In genomic region chr7:121485457-121486243, GRCh38 we compare ENCODE assay signal across 12 cellular contexts.
DNase-seq lines count a peak whose midpoint lies in the region; ATAC-seq and TF ChIP-seq lines count a peak whose summit lies in the region.
"Had no signal": no experiment of that assay in that cellular context is flagged by ENCODE, and none has a peak within 500 bp of the region (broad histone marks: within the 10 kb centered on the region; RNA-seq: fewer than 3 reads in every experiment).

No MANE protein-coding gene starts in this region.

- H3K4me1 Mint-ChIP-seq in GM23338 (peaks cover 28% of the 10 kb centered on the region), MCF 10A (ENCODE audit: insufficient read depth, unreplicated experiment) (peaks cover 19% of the 10 kb centered on the region)
- peaks cover 2 to 4% of the 10 kb centered on the region in 2 donors for H3K4me1 Mint-ChIP-seq in natural killer cell treated with Interleukin-12 subunit alpha and Interleukin-12 subunit beta and Interleukin-15 and Interleukin-18, amount 100 ng/mL, for 72 hours (ENCODE audit: low read depth in 2 of 2)
- H3K4me1 Mint-ChIP-seq in activated T-cell treated with anti-CD3 and anti-CD28 coated beads, Interleukin-2, amount 50 U/mL, for 72 hours (ENCODE audit: low read depth): peaks cover 5% of the 10 kb centered on the region

- DNase-seq in GM23338 (ENCODE audit: low spot score) (no peak), MCF 10A (ENCODE audit: unreplicated experiment) (peak; percentile 16), left ventricle myocardium superior (no peak), sciatic nerve (ENCODE audit: low spot score) (peak; percentile 54), OCI-M2 (lab: John Stamatoyannopoulos, UW; ENCODE audit: unreplicated experiment) (no peak)
- DNase-seq in natural killer cell treated with Interleukin-12 subunit alpha and Interleukin-12 subunit beta and Interleukin-15 and Interleukin-18, amount 100 ng/mL, for 72 hours (ENCODE audit: low spot score): no peak
- DNase-seq in stimulated activated CD4-positive, alpha-beta T cell treated with anti-CD3 and anti-CD28 coated beads, Interleukin-2, amount 100 ng/mL, for 24 hours: no peak
- no peak for DNase-seq in activated T-cell treated with anti-CD3 and anti-CD28 coated beads, Interleukin-2, amount 50 U/mL, for 72 hours
- DNase-seq: activated CD4-positive, alpha-beta T cell treated with anti-CD3 and anti-CD28 coated beads for 1 hour; activated T-cell treated with anti-CD3 and anti-CD28 coated beads, Interleukin-2, amount 50 U/mL, for 48 hours; CD4-positive, alpha-beta T cell; NCI-H187 had no signal

- H3F3A ChIP-seq in GM23338 (replicated peaks; ENCODE audit: low read depth): no peaks in the 10 kb centered on the region

- ATAC-seq in GM23338: no peak
- ATAC-seq in left ventricle myocardium superior: peak; percentile 37
- no peak for ATAC-seq in sciatic nerve
- ATAC-seq in natural killer cell treated with Interleukin-12 subunit alpha and Interleukin-12 subunit beta and Interleukin-15 and Interleukin-18, amount 100 ng/mL, for 72 hours: no peak
- ATAC-seq in activated T-cell treated with anti-CD3 and anti-CD28 coated beads, Interleukin-2, amount 50 U/mL, for 72 hours (replicated peaks in 1 of 2): no peak

- H3K4me3 Mint-ChIP-seq in GM23338 (no peak overlapping the region), MCF 10A (ENCODE audit: unreplicated experiment) (no peak overlapping the region)
- H3K4me3 Mint-ChIP-seq in natural killer cell treated with Interleukin-12 subunit alpha and Interleukin-12 subunit beta and Interleukin-15 and Interleukin-18, amount 100 ng/mL, for 72 hours: no peak overlapping the region
- no peak overlapping the region for H3K4me3 Mint-ChIP-seq in activated T-cell treated with anti-CD3 and anti-CD28 coated beads, Interleukin-2, amount 50 U/mL, for 72 hours
- H3K4me3 Mint-ChIP-seq: CD4-positive, alpha-beta T cell had no signal

- peaks cover 13% of the 10 kb centered on the region for H3K4me1 ChIP-seq in GM23338 (ENCODE audit: insufficient read depth)

- no peak overlapping the region for H3K4me2 ChIP-seq in GM23338

- H3K27me3 ChIP-seq in GM23338 (ENCODE audit: insufficient read depth): no peaks in the 10 kb centered on the region

- H3K9me2 ChIP-seq in GM23338 (ENCODE audit: insufficient read depth): no peaks in the 10 kb centered on the region; the same call in 1 of the 2 replicates

- H2AFZ ChIP-seq in GM23338: peak overlapping the region; percentile 79

- no peaks in the 10 kb centered on the region for H3K27me3 Mint-ChIP-seq in GM23338 (ENCODE audit: insufficient read depth, low read depth, poor library complexity)
- H3K27me3 Mint-ChIP-seq in MCF 10A (ENCODE audit: insufficient read depth, unreplicated experiment): no peaks in the 10 kb centered on the region
- H3K27me3 Mint-ChIP-seq in natural killer cell treated with Interleukin-12 subunit alpha and Interleukin-12 subunit beta and Interleukin-15 and Interleukin-18, amount 100 ng/mL, for 72 hours: peaks cover 0 to 2% of the 10 kb centered on the region in 2 donors
- H3K27me3 Mint-ChIP-seq in activated T-cell treated with anti-CD3 and anti-CD28 coated beads, Interleukin-2, amount 50 U/mL, for 72 hours (ENCODE audit: low read depth): no peaks in the 10 kb centered on the region
- H3K27me3 Mint-ChIP-seq: CD4-positive, alpha-beta T cell had no signal

- BruUV-seq in MCF 10A (replicated peaks; lab: Mats Ljungman, UMichigan): no TSS peak

- POLR2A ChIA-PET in MCF 10A (lab: Yijun Ruan, JAX): no interaction called here

- H3K36me3 ChIP-seq in GM23338 (ENCODE audit: insufficient read depth): no peaks in the 10 kb centered on the region

- H3K9me3 Mint-ChIP-seq in GM23338 (no peaks in the 10 kb centered on the region; the same call in 2 of the 3 replicates), MCF 10A (ENCODE audit: unreplicated experiment) (no peaks in the 10 kb centered on the region)
- H3K9me3 Mint-ChIP-seq in natural killer cell treated with Interleukin-12 subunit alpha and Interleukin-12 subunit beta and Interleukin-15 and Interleukin-18, amount 100 ng/mL, for 72 hours: no peaks in the 10 kb centered on the region
- no peaks in the 10 kb centered on the region for H3K9me3 Mint-ChIP-seq in activated T-cell treated with anti-CD3 and anti-CD28 coated beads, Interleukin-2, amount 50 U/mL, for 72 hours
- H3K9me3 Mint-ChIP-seq: CD4-positive, alpha-beta T cell had no signal

- H3K4me3 ChIP-seq in GM23338: no peak overlapping the region

- CTCF ChIA-PET in MCF 10A (lab: Yijun Ruan, JAX): interaction anchor here (0.7 kb wide), 1 partner anchor 38 kb away, joined by 3 read pairs; no protein-coding TSS in a partner anchor

- peak overlapping the region; percentile 15; the same call in 1 of the 2 replicates for H3K27ac Mint-ChIP-seq in GM23338
- H3K27ac Mint-ChIP-seq in MCF 10A (ENCODE audit: low read depth, unreplicated experiment): peak overlapping the region; percentile 11
- H3K27ac Mint-ChIP-seq in natural killer cell treated with Interleukin-12 subunit alpha and Interleukin-12 subunit beta and Interleukin-15 and Interleukin-18, amount 100 ng/mL, for 72 hours: peak overlapping the region in 1 of 2 donors; percentile 14
- H3K27ac Mint-ChIP-seq in activated T-cell treated with anti-CD3 and anti-CD28 coated beads, Interleukin-2, amount 50 U/mL, for 72 hours: no peak overlapping the region
- H3K27ac Mint-ChIP-seq: CD4-positive, alpha-beta T cell had no signal

- H3K27ac ChIP-seq in GM23338 (ENCODE audit: low read depth): no peak overlapping the region

- no peaks in the 10 kb centered on the region for H3K79me2 ChIP-seq in GM23338 (replicated peaks; ENCODE audit: insufficient read depth)

- H3K36me3 Mint-ChIP-seq in GM23338 (ENCODE audit: low read depth) (no peaks in the 10 kb centered on the region), MCF 10A (ENCODE audit: insufficient read depth, unreplicated experiment) (no peaks in the 10 kb centered on the region)
- H3K36me3 Mint-ChIP-seq in natural killer cell treated with Interleukin-12 subunit alpha and Interleukin-12 subunit beta and Interleukin-15 and Interleukin-18, amount 100 ng/mL, for 72 hours: no peaks in the 10 kb centered on the region
- no peaks in the 10 kb centered on the region for H3K36me3 Mint-ChIP-seq in activated T-cell treated with anti-CD3 and anti-CD28 coated beads, Interleukin-2, amount 50 U/mL, for 72 hours (ENCODE audit: insufficient read depth in 2 of 2)

- TF ChIP-seq CTCF in GM23338 (conservative IDR thresholded peaks at IDR 0.05; ENCODE audit: low read depth in 2 of 2): no peak
- no peak for TF ChIP-seq CTCF in MCF 10A (IDR thresholded peaks at IDR 0.05; ENCODE audit: unreplicated experiment)

- no peaks in the 10 kb centered on the region for H4K20me1 ChIP-seq in GM23338 (replicated peaks; ENCODE audit: insufficient read depth)

- intact Hi-C loops in MCF 10A (cut with micrococcal nuclease) (no loop called here), left ventricle myocardium superior (cut with micrococcal nuclease) (no loop called here), sciatic nerve (cut with DNase I) (no loop called here)

TF ChIP-seq in GM23338, 12 proteins besides CTCF, POLR2A, EP300 and RAD21:
- TF ChIP-seq, protein P1, sequence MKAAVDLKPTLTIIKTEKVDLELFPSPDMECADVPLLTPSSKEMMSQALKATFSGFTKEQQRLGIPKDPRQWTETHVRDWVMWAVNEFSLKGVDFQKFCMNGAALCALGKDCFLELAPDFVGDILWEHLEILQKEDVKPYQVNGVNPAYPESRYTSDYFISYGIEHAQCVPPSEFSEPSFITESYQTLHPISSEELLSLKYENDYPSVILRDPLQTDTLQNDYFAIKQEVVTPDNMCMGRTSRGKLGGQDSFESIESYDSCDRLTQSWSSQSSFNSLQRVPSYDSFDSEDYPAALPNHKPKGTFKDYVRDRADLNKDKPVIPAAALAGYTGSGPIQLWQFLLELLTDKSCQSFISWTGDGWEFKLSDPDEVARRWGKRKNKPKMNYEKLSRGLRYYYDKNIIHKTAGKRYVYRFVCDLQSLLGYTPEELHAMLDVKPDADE (IDR thresholded peaks at IDR 0.05): no peak

Comparison
In these comparisons a context has a peak if more than half of its experiments do, and no peak if none do; other contexts are left out.
1. DNase-seq: peak in MCF 10A (single experiment) and sciatic nerve (single experiment); none in GM23338 (single experiment), left ventricle myocardium superior (single experiment), OCI-M2 (single experiment), natural killer cell treated with Interleukin-12 subunit alpha and Interleukin-12 subunit beta and Interleukin-15 and Interleukin-18, amount 100 ng/mL, for 72 hours (single experiment), stimulated activated CD4-positive, alpha-beta T cell treated with anti-CD3 and anti-CD28 coated beads, Interleukin-2, amount 100 ng/mL, for 24 hours (0 of 2) and activated T-cell treated with anti-CD3 and anti-CD28 coated beads, Interleukin-2, amount 50 U/mL, for 72 hours (0 of 2).